ENCODE assay signal across 1 cellular context in genomic region chr2:48070415-48070814, GRCh38.
TF ChIP-seq lines count a peak whose summit lies in the region.

No MANE protein-coding gene starts in this region.

TF ChIP-seq in K562, 482 proteins besides CTCF, POLR2A, EP300 and RAD21 (continued from another document):
- TF ChIP-seq AFF1 (IDR thresholded peaks at IDR 0.05; ENCODE audit: low read depth in 1 of 2, partially characterized antibody in 2 of 2) (no peak), GTF2B (IDR thresholded peaks at IDR 0.05; ENCODE audit: extremely low read depth, insufficient read length) (no peak), HMG20A (CRISPR knock-in tag; conservative IDR thresholded peaks at IDR 0.05) (no peak), PHF21A (IDR thresholded peaks at IDR 0.05; ENCODE audit: borderline replicate concordance, low read depth) (no peak), SMC3 (conservative IDR thresholded peaks at IDR 0.05; ENCODE audit: insufficient read depth, low read depth, low read length) (no peak), CEBPB (tag; IDR thresholded peaks at IDR 0.05) (peak; percentile 56), CEBPG (CRISPR knock-in tag; IDR thresholded peaks at IDR 0.05) (no peak), CEBPG (tag; conservative IDR thresholded peaks at IDR 0.05 in 1 of 2, IDR thresholded peaks at IDR 0.05 in 1 of 2) (peak in 1 of 2 experiments; percentile 49; a peak in 2 of 4 replicates)
